Comparison of ENCODE assay signal across 24 cellular contexts in the genomic region with DNA sequence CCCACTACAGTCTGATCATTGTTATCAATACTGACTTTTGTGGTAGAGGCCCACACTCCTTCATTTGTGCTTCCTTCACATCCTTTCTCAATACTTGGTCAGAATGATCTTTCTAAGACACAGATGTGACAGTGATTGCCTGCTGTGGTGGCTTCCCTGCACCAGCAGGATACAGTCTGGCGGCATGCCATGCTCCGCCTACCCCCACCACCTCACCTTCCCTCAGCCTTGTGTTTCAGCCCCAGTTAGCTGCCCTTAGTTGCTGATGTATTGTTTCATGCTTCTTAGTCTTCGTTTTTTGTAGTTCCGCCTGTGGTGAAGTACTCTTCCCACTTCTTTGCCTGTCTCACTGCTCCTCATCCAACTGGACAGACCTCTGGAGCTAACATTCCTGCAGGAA. TPM values are rescaled to one million over a fixed set of nuclear protein-coding genes. Genes with fewer than 3 reads are reported as not detected.
A peak's percentile ranks its signal among the peaks of the same experiment; 100 is the strongest.
DNase-seq lines count a peak whose midpoint lies in the region; ATAC-seq and TF ChIP-seq lines count a peak whose summit lies in the region.
"Had no signal": no experiment of that assay in that cellular context is flagged by ENCODE, and none has a peak within 500 bp of the region (broad histone marks: within the 10 kb centered on the region; RNA-seq: fewer than 3 reads in every experiment).

No MANE protein-coding gene starts in this region.

- H3K4me3 Mint-ChIP-seq in activated CD4-positive, alpha-beta T cell treated with anti-CD3 and anti-CD28 coated beads for 36 hours, result no peak overlapping the region
- H3K4me3 Mint-ChIP-seq in neural progenitor cell, result no peak overlapping the region
- no peak overlapping the region for H3K4me3 Mint-ChIP-seq in stimulated activated memory B cell treated with anti-CD40 and anti-IgM and Interleukin-4, amounts not matched to agents 10 μg/mL and 1 μg/mL and 100 μg/mL, for 72 hours
- H3K4me3 Mint-ChIP-seq: activated CD4-positive, alpha-beta T cell treated with anti-CD3 and anti-CD28 coated beads, Interleukin-2, amount 10 ng/mL, durations not matched to agents 24 days and 14 days; activated naive CD8-positive, alpha-beta T cell; dendritic cell treated with granulocyte-macrophage colony-stimulating factor and Interleukin-4, amounts not matched to agents 40 ng/mL and 50 ng/mL, for 4 days had no signal

- intact Hi-C loops in activated CD4-positive, alpha-beta T cell treated with anti-CD3 and anti-CD28 coated beads for 36 hours (cut with DNase I, micrococcal nuclease), result no loop called here

- H3K79me2 ChIP-seq in neural progenitor cell (ENCODE audit: low read depth), result peaks cover 9% of the 10 kb centered on the region

- H3K9ac ChIP-seq in neural progenitor cell, result no peak overlapping the region

- no peaks in the 10 kb centered on the region for H3K27me3 Mint-ChIP-seq in activated CD4-positive, alpha-beta T cell treated with anti-CD3 and anti-CD28 coated beads for 36 hours
- H3K27me3 Mint-ChIP-seq in neural progenitor cell (ENCODE audit: insufficient read depth, low read depth), result no peaks in the 10 kb centered on the region
- H3K27me3 Mint-ChIP-seq in stimulated activated memory B cell treated with anti-CD40 and anti-IgM and Interleukin-4, amounts not matched to agents 10 μg/mL and 1 μg/mL and 100 μg/mL, for 72 hours, result no peaks in the 10 kb centered on the region
- H3K27me3 Mint-ChIP-seq: activated naive CD8-positive, alpha-beta T cell; dendritic cell treated with granulocyte-macrophage colony-stimulating factor and Interleukin-4, amounts not matched to agents 40 ng/mL and 50 ng/mL, for 4 days had no signal

- no peak overlapping the region for H2AFZ ChIP-seq in neural progenitor cell (replicated peaks)

- no peaks in the 10 kb centered on the region for H3K9me3 ChIP-seq in neural progenitor cell (ENCODE audit: low read depth)
- H3K9me3 ChIP-seq: gastroesophageal sphincter, testis had no signal

- ATAC-seq in activated CD4-positive, alpha-beta T cell treated with anti-CD3 and anti-CD28 coated beads for 36 hours, result no peak
- no peak for ATAC-seq in HG02588 (IDR thresholded peaks at IDR 0.05; ENCODE audit: unreplicated experiment)
- no peak for ATAC-seq in stimulated activated memory B cell treated with anti-CD40 and anti-IgM and Interleukin-4, amounts not matched to agents 10 μg/mL and 1 μg/mL and 100 μg/mL, for 72 hours
- ATAC-seq: gastroesophageal sphincter, Panc1 had no signal

- CTCF ChIA-PET in activated CD4-positive, alpha-beta T cell treated with anti-CD3 and anti-CD28 coated beads for 36 hours (lab: Charles Lee), result no interaction called here
- CTCF ChIA-PET in HEK293T (lab: Yijun Ruan, JAX), result no interaction called here

- H3K4me1 Mint-ChIP-seq in activated CD4-positive, alpha-beta T cell treated with anti-CD3 and anti-CD28 coated beads for 36 hours, result no peaks in the 10 kb centered on the region
- H3K4me1 Mint-ChIP-seq in neural progenitor cell, result peaks cover 36% of the 10 kb centered on the region
- peaks cover 27% of the 10 kb centered on the region for H3K4me1 Mint-ChIP-seq in stimulated activated memory B cell treated with anti-CD40 and anti-IgM and Interleukin-4, amounts not matched to agents 10 μg/mL and 1 μg/mL and 100 μg/mL, for 72 hours
- H3K4me1 Mint-ChIP-seq: activated CD4-positive, alpha-beta T cell treated with anti-CD3 and anti-CD28 coated beads, Interleukin-2, amount 10 ng/mL, durations not matched to agents 24 days and 14 days had no signal

- H3K27ac ChIP-seq in neural progenitor cell, result no peak overlapping the region
- H3K27ac ChIP-seq: brain microvascular endothelial cell, gastroesophageal sphincter, HL-60, SK-N-MC, skin epidermis, testis had no signal

- POLR2A ChIA-PET in activated CD4-positive, alpha-beta T cell treated with anti-CD3 and anti-CD28 coated beads for 36 hours (lab: Charles Lee), result no interaction called here
- POLR2A ChIA-PET in HEK293T (lab: Yijun Ruan, JAX), result interaction anchor here (1.1 to 1.2 kb wide), 3 partner anchors 11 to 29 kb away, joined by 3 to 6 read pairs (median 5); a partner anchor contains a TSS

- no peaks in the 10 kb centered on the region for H3K9me3 Mint-ChIP-seq in activated CD4-positive, alpha-beta T cell treated with anti-CD3 and anti-CD28 coated beads for 36 hours (ENCODE audit: low read depth)
- no peaks in the 10 kb centered on the region for H3K9me3 Mint-ChIP-seq in neural progenitor cell
- no peaks in the 10 kb centered on the region for H3K9me3 Mint-ChIP-seq in stimulated activated memory B cell treated with anti-CD40 and anti-IgM and Interleukin-4, amounts not matched to agents 10 μg/mL and 1 μg/mL and 100 μg/mL, for 72 hours
- H3K9me3 Mint-ChIP-seq: activated CD4-positive, alpha-beta T cell treated with anti-CD3 and anti-CD28 coated beads, Interleukin-2, amount 10 ng/mL, durations not matched to agents 24 days and 14 days had no signal

- H3K36me3 ChIP-seq in neural progenitor cell, result no peaks in the 10 kb centered on the region
- H3K36me3 ChIP-seq: brain microvascular endothelial cell, gastroesophageal sphincter had no signal

- no peak for TF ChIP-seq CTCF in neural progenitor cell (IDR thresholded peaks at IDR 0.05)

- no peaks in the 10 kb centered on the region for H3K27me3 ChIP-seq in neural progenitor cell
- H3K27me3 ChIP-seq: brain microvascular endothelial cell, gastroesophageal sphincter, testis had no signal

- H3K36me3 Mint-ChIP-seq in activated CD4-positive, alpha-beta T cell treated with anti-CD3 and anti-CD28 coated beads for 36 hours (ENCODE audit: low read depth), result no peaks in the 10 kb centered on the region
- peaks cover 2% of the 10 kb centered on the region for H3K36me3 Mint-ChIP-seq in neural progenitor cell
- H3K36me3 Mint-ChIP-seq in stimulated activated memory B cell treated with anti-CD40 and anti-IgM and Interleukin-4, amounts not matched to agents 10 μg/mL and 1 μg/mL and 100 μg/mL, for 72 hours, result peaks cover 16% of the 10 kb centered on the region
- H3K36me3 Mint-ChIP-seq: activated naive CD8-positive, alpha-beta T cell had no signal

- H3K4me3 ChIP-seq in neural progenitor cell, result no peak overlapping the region
- H3K4me3 ChIP-seq: gastroesophageal sphincter, SK-N-MC, skin epidermis, testis had no signal

- no peaks in the 10 kb centered on the region for H3F3A ChIP-seq in neural progenitor cell (ENCODE audit: low read depth)

- no peak overlapping the region for H3K27ac Mint-ChIP-seq in activated CD4-positive, alpha-beta T cell treated with anti-CD3 and anti-CD28 coated beads for 36 hours
- H3K27ac Mint-ChIP-seq in neural progenitor cell, result no peak overlapping the region
- no peak overlapping the region for H3K27ac Mint-ChIP-seq in stimulated activated memory B cell treated with anti-CD40 and anti-IgM and Interleukin-4, amounts not matched to agents 10 μg/mL and 1 μg/mL and 100 μg/mL, for 72 hours
- H3K27ac Mint-ChIP-seq: activated CD4-positive, alpha-beta T cell treated with anti-CD3 and anti-CD28 coated beads, Interleukin-2, amount 10 ng/mL, durations not matched to agents 24 days and 14 days; activated naive CD8-positive, alpha-beta T cell; dendritic cell treated with granulocyte-macrophage colony-stimulating factor and Interleukin-4, amounts not matched to agents 40 ng/mL and 50 ng/mL, for 4 days had no signal

- no peak overlapping the region for H3K4me2 ChIP-seq in neural progenitor cell

- peaks cover 17% of the 10 kb centered on the region for H4K20me1 ChIP-seq in neural progenitor cell (ENCODE audit: low read depth)

- DNase-seq in activated CD4-positive, alpha-beta T cell treated with anti-CD3 and anti-CD28 coated beads for 36 hours, result peak; percentile 32
- no peak for DNase-seq in activated CD4-positive, alpha-beta T cell treated with anti-CD3 and anti-CD28 coated beads for 1 hour
- DNase-seq in HEK293T (ENCODE audit: extremely low spot score) (peak; percentile 40), NCI-H510A treated with DMSO at 0.1 percent for 48 hours (lab: John Stamatoyannopoulos, UW) (peak; percentile 92), neural progenitor cell (ENCODE audit: low spot score) (peak; percentile 36)
- DNase-seq: activated CD4-positive, alpha-beta T cell treated with anti-CD3 and anti-CD28 coated beads, Interleukin-2, amount 10 ng/mL, durations not matched to agents 24 days and 14 days; activated T-cell treated with anti-CD3 and anti-CD28 coated beads, Interleukin-2, amount 50 U/mL, for 1 hour; AML-193; brain microvascular endothelial cell; erythroblast; NCI-H1048; NCI-H524 treated with DMSO at 0.1 percent for 48 hours; stimulated activated CD4-positive, alpha-beta T cell treated with anti-CD3 and anti-CD28 coated beads, Interleukin-4, amount 100 ng/mL, for 4 hours; stimulated activated CD8-positive, alpha-beta memory T cell treated with anti-CD3 and anti-CD28 coated beads, Interleukin-4, amount 100 ng/mL, for 48 hours; testis had no signal

- peaks cover 15% of the 10 kb centered on the region for H3K4me1 ChIP-seq in neural progenitor cell

TF ChIP-seq in HEK293T, 16 proteins besides CTCF, POLR2A, EP300 and RAD21:
- TF ChIP-seq L3MBTL2 (conservative IDR thresholded peaks at IDR 0.05) (no peak), BHLHE40 (IDR thresholded peaks at IDR 0.05; ENCODE audit: borderline replicate concordance) (no peak), FOXM1 (IDR thresholded peaks at IDR 0.05; ENCODE audit: borderline replicate concordance) (no peak), HDGF (IDR thresholded peaks at IDR 0.05; ENCODE audit: borderline replicate concordance) (no peak)
TF ChIP-seq in HEK293T: peak in this region for 0.

RNA-seq across cellular contexts. Expression of a gene that starts 10.9 kb away (rescaled TPM):
- total RNA-seq in activated CD4-positive, alpha-beta T cell treated with anti-CD3 and anti-CD28 coated beads for 36 hours, result 1 to 10 TPM; 2.3 to 3.1 TPM
- 12.2 and 14.0 TPM in 2 replicates for total RNA-seq in neural progenitor cell (ENCODE audit: low replicate concordance)
